Comparison of ENCODE assay signal across 5 cellular contexts in the genomic region with DNA sequence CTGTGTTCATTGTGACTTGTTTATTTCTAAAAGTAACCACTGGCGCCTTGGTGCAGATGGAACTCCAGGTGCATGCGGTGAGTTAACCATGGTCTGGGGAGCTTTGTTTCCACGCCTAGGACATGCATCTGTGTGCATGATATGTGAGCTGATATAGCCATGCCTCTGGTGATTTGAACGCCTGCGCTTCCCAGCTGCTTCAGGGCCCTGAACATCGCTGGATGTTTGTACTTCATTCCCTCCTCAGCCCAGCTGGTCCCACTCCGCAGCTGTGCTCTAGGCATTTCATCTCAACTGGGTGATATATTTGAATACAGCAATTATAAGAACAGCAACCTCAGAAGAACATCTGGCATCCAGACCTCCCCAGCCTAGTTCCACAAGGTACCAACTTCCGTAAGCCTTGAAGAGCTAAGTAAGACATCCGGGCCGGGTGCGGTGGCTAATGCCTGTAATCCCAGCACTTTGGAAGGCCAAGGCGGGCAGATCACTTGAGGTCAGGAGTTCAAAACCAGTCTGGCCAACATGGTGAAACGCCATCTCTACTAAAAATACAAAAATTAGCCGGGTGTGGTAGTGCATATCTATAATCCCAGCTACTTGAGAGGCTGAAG. TPM values are rescaled to one million over a fixed set of nuclear protein-coding genes. Genes with fewer than 3 reads are reported as not detected.
DNase-seq lines count a peak whose midpoint lies in the region; ATAC-seq, FAIRE-seq and TF ChIP-seq lines count a peak whose summit lies in the region.
"Not testable (repeated sequence)": the region's sequence is repeated elsewhere in the genome, so short reads cannot be mapped to it uniquely, and the experiment has no call there.

No MANE protein-coding gene starts in this region.

- H3K27me3 ChIP-seq in heart left ventricle; spleen (replicated peaks in 1 of 7): not testable (repeated sequence)

- not testable (repeated sequence) for H3K27me3 Mint-ChIP-seq in chondrocyte (ENCODE audit: low read depth)

- not testable (repeated sequence) for ATAC-seq in SK-N-SH treated with all-trans-retinoic acid at 6 μM for 48 hours
- ATAC-seq in heart left ventricle: peak; percentile 14 to 64 (median 33)

- not testable (repeated sequence) for FAIRE-seq in kidney (lab: Jason Lieb, UNC)

- not testable (repeated sequence) for H3K36me3 Mint-ChIP-seq in chondrocyte (ENCODE audit: low read depth)

- peaks cover 0 to 14% (median 12%) of the 10 kb centered on the region in 9 donors for H3K36me3 ChIP-seq in heart left ventricle
- peaks cover 9 to 10% of the 10 kb centered on the region in 2 donors for H3K36me3 ChIP-seq in kidney (ENCODE audit: control insufficient read depth in 1 of 2, insufficient read depth in 2 of 2, low read length in 2 of 2)
- peaks cover 2 to 14% (median 13%) of the 10 kb centered on the region in 6 donors for H3K36me3 ChIP-seq in spleen

- not testable (repeated sequence) for H3K4me1 Mint-ChIP-seq in chondrocyte (ENCODE audit: low read depth)

- H3K9me3 ChIP-seq in heart left ventricle; kidney (ENCODE audit: control insufficient read depth in 1 of 2, low read length in 2 of 2); spleen: not testable (repeated sequence)

- WGBS in heart left ventricle, 4 donors: 83 to 100% (median 89%) methylated on average over 1 to 7 of the region's 14 CpGs; no CpG with 5 or more reads in 1 of the 4 donors
- WGBS in spleen, 5 donors: 60 to 95% (median 93%) methylated on average over 1 to 7 of the region's 14 CpGs

- TF ChIP-seq CTCF in chondrocyte (IDR thresholded peaks at IDR 0.05); heart left ventricle (IDR thresholded peaks at IDR 0.05); kidney (IDR thresholded peaks at IDR 0.05; ENCODE audit: borderline replicate concordance, extremely low read depth, insufficient read depth); spleen (IDR thresholded peaks at IDR 0.05 in 8 of 11, conservative IDR thresholded peaks at IDR 0.05 in 3 of 11): not testable (repeated sequence)

- not testable (repeated sequence) for H3K9ac ChIP-seq in kidney (ENCODE audit: low read length in 2 of 2)

- DNase-seq in chondrocyte (ENCODE audit: low spot score) (peak; percentile 37), kidney (peak; percentile 21), spleen (peak; percentile 70)
- DNase-seq in heart left ventricle: not testable (repeated sequence)

- not testable (repeated sequence) for H3K9me3 Mint-ChIP-seq in chondrocyte (ENCODE audit: low read depth)

- H3K27ac Mint-ChIP-seq in chondrocyte (ENCODE audit: unreplicated experiment): not testable (repeated sequence)

- TF ChIP-seq POLR2A in heart left ventricle (IDR thresholded peaks at IDR 0.05); spleen (IDR thresholded peaks at IDR 0.05): not testable (repeated sequence)

- H3K4me3 Mint-ChIP-seq in chondrocyte (ENCODE audit: unreplicated experiment): not testable (repeated sequence)

- not testable (repeated sequence) for H3K4me1 ChIP-seq in heart left ventricle; kidney (ENCODE audit: control insufficient read depth in 1 of 2, insufficient read depth in 1 of 2, low read depth in 1 of 2, low read length in 2 of 2); spleen

- not testable (repeated sequence) for H3K27ac ChIP-seq in heart left ventricle; kidney (ENCODE audit: low read depth in 2 of 2, low read length in 2 of 2); spleen

- not testable (repeated sequence) for H3K4me3 ChIP-seq in heart left ventricle; kidney (ENCODE audit: low read length in 2 of 2); spleen

- intact Hi-C loops in heart left ventricle (cut with DNase I): loop anchor here in 2 of 10 donors (10.0 kb wide), 1 partner anchor 98 kb away; no protein-coding TSS in a partner anchor
- intact Hi-C loops in kidney (cut with DNase I); spleen (cut with DNase I; ENCODE audit: low total_unique reads): not testable (repeated sequence)

TF ChIP-seq in SK-N-SH treated with all-trans-retinoic acid at 6 μM for 48 hours, 23 proteins besides CTCF, POLR2A, EP300 and RAD21:
- TF ChIP-seq TCF4 (CRISPR knock-in tag; IDR thresholded peaks at IDR 0.05; ENCODE audit: borderline replicate concordance): peak; percentile 68

RNA-seq across cellular contexts. Expression of gene CLEC18C, which starts 6.9 kb away (rescaled TPM):
- total RNA-seq in chondrocyte (0.34 TPM in 1 of 3 replicates, not detected in the others), heart left ventricle (under 1 TPM in 5 of 9 donors, not detected in 4; 0.09 to 0.34 (median 0.13) TPM), kidney (0.57 TPM), spleen (1 to 10 TPM in 1 of 7 donors, under 1 TPM in 4, not detected in 2; 0.28 to 1.2 (median 0.60) TPM)
- polyA plus RNA-seq in heart left ventricle (under 1 TPM in 1 of 2 donors, not detected in 1; 0.15 TPM), kidney (ENCODE audit: insufficient read depth, low read depth, low replicate concordance) (67.9 TPM), spleen (under 1 TPM; 0.09 to 0.42 (median 0.11) TPM)

RNA-seq across cellular contexts. Expression of gene PDPR, which starts 52.6 kb away (rescaled TPM):
- 22.8 to 29.2 TPM (median 23.7 TPM) in 3 replicates for total RNA-seq in chondrocyte
- total RNA-seq in heart left ventricle: 10 to 100 TPM; 20.2 to 38.3 (median 27.2) TPM
- polyA plus RNA-seq in heart left ventricle: 10 to 100 TPM in 1 of 2 donors, 1 to 10 TPM in 1; 7.7 to 10.2 TPM
- 46.9 TPM for total RNA-seq in kidney
- polyA plus RNA-seq in kidney (ENCODE audit: insufficient read depth, low read depth, low replicate concordance): 7.0 TPM
- total RNA-seq in spleen: 10 to 100 TPM; 25.3 to 48.4 (median 33.5) TPM
- 1 to 10 TPM; 4.6 to 9.4 (median 6.4) TPM for polyA plus RNA-seq in spleen
